ENCODE assay signal across 22 cellular contexts in the genomic region with DNA sequence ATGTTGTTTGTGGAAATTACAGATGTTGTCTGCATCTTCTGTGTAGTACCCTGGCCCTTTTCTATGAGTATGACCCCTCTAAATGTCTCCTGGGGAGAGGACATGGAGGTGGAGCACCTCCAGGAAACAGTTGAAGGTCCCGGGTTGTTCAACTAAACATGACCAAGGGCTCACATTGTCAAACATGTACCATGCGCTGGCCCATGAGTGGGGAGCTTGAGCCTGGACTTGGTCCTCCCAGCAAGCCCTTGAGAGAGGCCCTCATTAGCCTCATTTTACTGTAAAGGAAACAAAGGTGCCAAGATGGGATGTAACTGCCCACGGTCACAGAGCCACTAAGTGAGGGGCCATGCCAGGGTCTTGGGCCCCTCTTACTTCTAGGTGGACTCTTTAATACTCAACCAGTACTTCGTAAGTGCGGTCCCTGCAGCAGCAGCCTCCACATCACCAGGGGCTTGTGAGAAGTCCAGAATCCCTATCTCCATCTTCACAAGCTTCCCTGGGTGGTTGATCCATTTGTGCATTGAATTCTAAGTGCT. TPM values are rescaled to one million over a fixed set of nuclear protein-coding genes. Genes with fewer than 3 reads are reported as not detected.
A peak's percentile ranks its signal among the peaks of the same experiment; 100 is the strongest.
DNase-seq lines count a peak whose midpoint lies in the region; ATAC-seq and TF ChIP-seq lines count a peak whose summit lies in the region.
"Had no signal": no experiment of that assay in that cellular context is flagged by ENCODE, and none has a peak within 500 bp of the region (broad histone marks: within the 10 kb centered on the region; RNA-seq: fewer than 3 reads in every experiment).

No MANE protein-coding gene starts in this region.

- H3K4me1 Mint-ChIP-seq in activated CD8-positive, alpha-beta memory T cell treated with anti-CD3 and anti-CD28 coated beads, Interleukin-2, amount 10 ng/mL, durations not matched to agents 7 days and 5 days, result peaks cover 6% of the 10 kb centered on the region

- no peak overlapping the region for H3K27ac Mint-ChIP-seq in activated CD8-positive, alpha-beta memory T cell treated with anti-CD3 and anti-CD28 coated beads, Interleukin-2, amount 10 ng/mL, durations not matched to agents 7 days and 5 days
- H3K27ac Mint-ChIP-seq: CD4-positive, alpha-beta memory T cell; HFFc6 had no signal

- no peaks in the 10 kb centered on the region for H3K27me3 ChIP-seq in colonic mucosa
- no peaks in the 10 kb centered on the region for H3K27me3 ChIP-seq in vagina
- H3K27me3 ChIP-seq: BLaER1 had no signal

- peaks cover 4% of the 10 kb centered on the region for H3K9me3 Mint-ChIP-seq in activated CD8-positive, alpha-beta memory T cell treated with anti-CD3 and anti-CD28 coated beads, Interleukin-2, amount 10 ng/mL, durations not matched to agents 7 days and 5 days (ENCODE audit: low read depth)
- H3K9me3 Mint-ChIP-seq: HFFc6 had no signal

- peak; percentile 21 for DNase-seq in activated CD8-positive, alpha-beta memory T cell treated with anti-CD3 and anti-CD28 coated beads, Interleukin-2, amount 10 ng/mL, durations not matched to agents 7 days and 5 days
- DNase-seq in activated CD8-positive, alpha-beta memory T cell treated with anti-CD3 and anti-CD28 coated beads, Interleukin-2, amount 50 U/mL, for 48 hours, result no peak
- peak; percentile 4 for DNase-seq in colonic mucosa
- peak; percentile 68 for DNase-seq in mesenteric fat pad (ENCODE audit: low spot score)
- peak; percentile 54 to 55 for DNase-seq in vagina (ENCODE audit: extremely low spot score in 2 of 2)
- no peak for DNase-seq in inferior parietal cortex (ENCODE audit: extremely low spot score)
- DNase-seq in stimulated activated CD4-positive, alpha-beta T cell treated with anti-CD3 and anti-CD28 coated beads, Interleukin-1b, Interleukin-23, amount 100 ng/mL, for 48 hours, result no peak
- DNase-seq: 8988T; CD4-positive, alpha-beta memory T cell; DMS153; DMS79; GDM1; GOT3; H7; HFFc6 had no signal

- H3K36me3 ChIP-seq in colonic mucosa, result no peaks in the 10 kb centered on the region
- no peaks in the 10 kb centered on the region for H3K36me3 ChIP-seq in vagina
- H3K36me3 ChIP-seq: BLaER1 had no signal

- H3K27me3 Mint-ChIP-seq in activated CD8-positive, alpha-beta memory T cell treated with anti-CD3 and anti-CD28 coated beads, Interleukin-2, amount 10 ng/mL, durations not matched to agents 7 days and 5 days, result no peaks in the 10 kb centered on the region

- no peak for TF ChIP-seq CTCF in colonic mucosa (IDR thresholded peaks at IDR 0.05)
- no peak for TF ChIP-seq CTCF in vagina (IDR thresholded peaks at IDR 0.05)

- intact Hi-C loops in colonic mucosa (cut with DNase I), result no loop called here
- intact Hi-C loops in vagina (cut with DNase I), result no loop called here

- ATAC-seq in activated CD8-positive, alpha-beta memory T cell treated with anti-CD3 and anti-CD28 coated beads, Interleukin-2, amount 10 ng/mL, durations not matched to agents 7 days and 5 days, result no peak
- ATAC-seq: HCT116 had no signal

- H3K36me3 Mint-ChIP-seq in activated CD8-positive, alpha-beta memory T cell treated with anti-CD3 and anti-CD28 coated beads, Interleukin-2, amount 10 ng/mL, durations not matched to agents 7 days and 5 days, result peaks cover 6% of the 10 kb centered on the region
- H3K36me3 Mint-ChIP-seq: CD14-positive monocyte had no signal

- CTCF ChIA-PET in activated CD8-positive, alpha-beta memory T cell treated with anti-CD3 and anti-CD28 coated beads, Interleukin-2, amount 10 ng/mL, durations not matched to agents 7 days and 5 days (lab: Charles Lee), result no interaction called here

- H3K4me3 Mint-ChIP-seq in activated CD8-positive, alpha-beta memory T cell treated with anti-CD3 and anti-CD28 coated beads, Interleukin-2, amount 10 ng/mL, durations not matched to agents 7 days and 5 days, result no peak overlapping the region
- H3K4me3 Mint-ChIP-seq: CD14-positive monocyte; CD4-positive, alpha-beta memory T cell; HFFc6 had no signal

- no peak overlapping the region for H3K4me3 ChIP-seq in colonic mucosa
- no peak overlapping the region for H3K4me3 ChIP-seq in vagina
- H3K4me3 ChIP-seq: BLaER1 had no signal

- no peak overlapping the region for H3K27ac ChIP-seq in colonic mucosa
- no peak overlapping the region for H3K27ac ChIP-seq in vagina
- H3K27ac ChIP-seq: BLaER1, HL-60 had no signal

- H3K9ac ChIP-seq in colonic mucosa (ENCODE audit: low read depth in 2 of 2, low read length in 2 of 2), result no peak overlapping the region
- H3K9ac ChIP-seq: BLaER1 had no signal

- no peak for TF ChIP-seq POLR2A in vagina (IDR thresholded peaks at IDR 0.05)

- H3K9me3 ChIP-seq in colonic mucosa (no peaks in the 10 kb centered on the region), vagina (no peaks in the 10 kb centered on the region)

- H3K4me1 ChIP-seq in colonic mucosa, result no peaks in the 10 kb centered on the region
- no peaks in the 10 kb centered on the region for H3K4me1 ChIP-seq in vagina

RNA-seq across cellular contexts. Expression of gene C10orf71, which starts 31.2 kb away (rescaled TPM):
- not detected for total RNA-seq in activated CD8-positive, alpha-beta memory T cell treated with anti-CD3 and anti-CD28 coated beads, Interleukin-2, amount 10 ng/mL, durations not matched to agents 7 days and 5 days
- total RNA-seq in colonic mucosa, result not detected
- total RNA-seq in mesenteric fat pad, result not detected
- not detected for total RNA-seq in vagina
- total RNA-seq: A673; CD4-positive, alpha-beta memory T cell; Daoy; H7; HFFc6; HT1080 had no signal

Comparison
In these comparisons a context has a peak if more than half of its experiments do, and no peak if none do; other contexts are left out.
1. DNase-seq: peak in activated CD8-positive, alpha-beta memory T cell treated with anti-CD3 and anti-CD28 coated beads, Interleukin-2, amount 10 ng/mL, durations not matched to agents 7 days and 5 days (single experiment), colonic mucosa (single experiment), mesenteric fat pad (single experiment) and vagina (2 of 2); none in activated CD8-positive, alpha-beta memory T cell treated with anti-CD3 and anti-CD28 coated beads, Interleukin-2, amount 50 U/mL, for 48 hours (single experiment), inferior parietal cortex (single experiment) and stimulated activated CD4-positive, alpha-beta T cell treated with anti-CD3 and anti-CD28 coated beads, Interleukin-1b, Interleukin-23, amount 100 ng/mL, for 48 hours (single experiment).